ENCODE assay signal across 26 cellular contexts in the genomic region with DNA sequence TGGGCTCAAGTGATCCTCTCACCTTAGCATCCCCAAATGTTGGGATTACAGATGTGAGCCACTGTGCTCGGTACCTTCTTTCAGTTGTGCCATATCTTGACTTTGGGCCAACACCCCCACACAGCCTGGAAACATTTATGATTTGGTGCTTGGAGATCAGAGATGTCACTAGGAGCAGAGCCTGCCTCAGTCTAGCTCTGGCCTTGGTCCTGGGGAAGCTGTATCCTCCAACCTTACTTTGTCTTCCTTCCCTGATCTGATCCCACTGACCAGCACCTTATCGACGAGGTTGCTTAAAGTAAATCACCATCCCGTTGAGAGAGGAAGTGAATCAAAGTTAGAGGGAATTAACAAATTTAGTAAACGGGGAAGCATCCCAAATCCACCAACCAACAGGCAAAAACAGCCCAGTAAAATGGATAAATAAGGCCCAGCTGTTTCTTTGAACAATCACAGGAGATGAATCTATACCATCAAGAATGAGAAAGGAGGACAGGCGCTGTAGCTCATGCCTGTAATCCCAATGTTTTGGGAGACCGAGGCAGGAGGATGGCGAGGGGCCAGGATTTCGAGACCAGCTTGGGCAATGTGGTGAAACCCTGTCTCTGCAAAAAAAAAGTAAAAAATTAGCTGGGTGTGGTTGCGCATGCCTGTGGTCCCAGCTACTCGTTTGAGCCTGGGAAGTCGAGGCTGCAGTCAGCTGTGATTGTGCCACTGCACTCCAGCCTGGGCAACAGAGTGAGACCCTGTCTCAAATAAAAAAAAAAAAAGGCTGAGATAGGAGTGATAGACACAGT. TPM values are rescaled to one million over a fixed set of nuclear protein-coding genes. Genes with fewer than 3 reads are reported as not detected.
DNase-seq lines count a peak whose midpoint lies in the region; ATAC-seq and TF ChIP-seq lines count a peak whose summit lies in the region.
"Had no signal": no experiment of that assay in that cellular context is flagged by ENCODE, and none has a peak within 500 bp of the region (broad histone marks: within the 10 kb centered on the region; RNA-seq: fewer than 3 reads in every experiment).

No MANE protein-coding gene starts in this region.

- H3K36me3 ChIP-seq in SK-N-SH (replicated peaks in 1 of 2; ENCODE audit: control insufficient read depth in 1 of 2, insufficient read depth in 2 of 2, low read length in 1 of 2): peaks cover 0 to 5% of the 10 kb centered on the region in 2 experiments
- H3K36me3 ChIP-seq: BE2C had no signal

- peaks cover 17% of the 10 kb centered on the region for H3K4me1 Mint-ChIP-seq in activated naive CD4-positive, alpha-beta T cell treated with anti-CD3 and anti-CD28 coated beads for 36 hours (ENCODE audit: low read depth)
- H3K4me1 Mint-ChIP-seq in stimulated activated memory B cell treated with anti-CD40 and anti-IgM and Interleukin-4, amounts not matched to agents 10 μg/mL and 1 μg/mL and 100 μg/mL, for 72 hours: peaks cover 26% of the 10 kb centered on the region

- peak overlapping the region; percentile 0 for H3K27ac Mint-ChIP-seq in activated naive CD4-positive, alpha-beta T cell treated with anti-CD3 and anti-CD28 coated beads for 36 hours
- H3K27ac Mint-ChIP-seq in stimulated activated memory B cell treated with anti-CD40 and anti-IgM and Interleukin-4, amounts not matched to agents 10 μg/mL and 1 μg/mL and 100 μg/mL, for 72 hours: peak overlapping the region; percentile 9
- H3K27ac Mint-ChIP-seq: activated CD4-positive, alpha-beta T cell treated with anti-CD3 and anti-CD28 coated beads, Interleukin-2, amount 10 ng/mL, durations not matched to agents 24 days and 14 days; activated CD8-positive, alpha-beta memory T cell treated with anti-CD3 and anti-CD28 coated beads, Interleukin-2, amount 10 ng/mL, durations not matched to agents 7 days and 5 days; activated T-helper 2 cell treated with anti-CD3 and anti-CD28 coated beads, Interferon-gamma antibody, Interleukin-2, Interleukin-4, amounts not matched to agents 10 μg/mL and 5 μg/mL and 100 μg/mL, durations not matched to agents 14 hours and 24 hours and 36 hours; GM23338 had no signal

- H3K4me3 ChIP-seq in SK-N-SH (ENCODE audit: low read depth in 2 of 2, low read length in 1 of 2): no peak overlapping the region
- H3K4me3 ChIP-seq: GM23338, lower lobe of right lung, smooth muscle cell, tibial artery had no signal

- no peaks in the 10 kb centered on the region for H3K9me2 ChIP-seq in SK-N-SH

- POLR2A ChIA-PET in SK-N-SH (lab: Yijun Ruan, JAX): interaction anchor here (0.6 to 0.8 kb wide), 2 partner anchors 235 to 405 kb away, joined by 3 read pairs; no protein-coding TSS in a partner anchor

- ATAC-seq in stimulated activated memory B cell treated with anti-CD40 and anti-IgM and Interleukin-4, amounts not matched to agents 10 μg/mL and 1 μg/mL and 100 μg/mL, for 72 hours: no peak
- no peak for ATAC-seq in HG03196 (IDR thresholded peaks at IDR 0.05; ENCODE audit: unreplicated experiment)
- ATAC-seq: activated CD8-positive, alpha-beta memory T cell treated with anti-CD3 and anti-CD28 coated beads, Interleukin-2, amount 10 ng/mL, durations not matched to agents 7 days and 5 days; GM23338; lower lobe of right lung; stimulated activated naive CD8-positive, alpha-beta T cell treated with anti-CD3 and anti-CD28 coated beads, Interleukin-15, Interleukin-2, amounts not matched to agents 100 U/mL and 50 U/mL, for 24 hours had no signal

- WGBS in SK-N-SH (ENCODE audit: low lambda C conversion rate): 93% methylated on average over 12 of the region's 12 CpGs

- no peaks in the 10 kb centered on the region for H3K9me3 Mint-ChIP-seq in activated naive CD4-positive, alpha-beta T cell treated with anti-CD3 and anti-CD28 coated beads for 36 hours
- H3K9me3 Mint-ChIP-seq in stimulated activated memory B cell treated with anti-CD40 and anti-IgM and Interleukin-4, amounts not matched to agents 10 μg/mL and 1 μg/mL and 100 μg/mL, for 72 hours: no peaks in the 10 kb centered on the region
- H3K9me3 Mint-ChIP-seq: activated CD4-positive, alpha-beta T cell treated with anti-CD3 and anti-CD28 coated beads, Interleukin-2, amount 10 ng/mL, durations not matched to agents 24 days and 14 days; activated T-helper 2 cell treated with anti-CD3 and anti-CD28 coated beads, Interferon-gamma antibody, Interleukin-2, Interleukin-4, amounts not matched to agents 10 μg/mL and 5 μg/mL and 100 μg/mL, durations not matched to agents 14 hours and 24 hours and 36 hours; GM23338 had no signal

- H3K4me2 ChIP-seq in SK-N-SH: no peak overlapping the region
- H3K4me2 ChIP-seq: GM23338, smooth muscle cell had no signal

- no peaks in the 10 kb centered on the region for H3K9me3 ChIP-seq in SK-N-SH
- H3K9me3 ChIP-seq: BE2C, lower lobe of right lung, tibial artery had no signal

- no peak for DNase-seq in activated naive CD4-positive, alpha-beta T cell treated with anti-CD3 and anti-CD28 coated beads for 36 hours
- DNase-seq in activated naive CD4-positive, alpha-beta T cell treated with Interleukin-2 at 50 U/mL for 16 hours: no peak
- no peak for DNase-seq in SK-N-SH
- DNase-seq in fibroblast of peridontal ligament (ENCODE audit: extremely low read depth): peak; percentile 49
- DNase-seq in NCI-H1694 (lab: John Stamatoyannopoulos, UW): no peak
- no peak for DNase-seq in AG08395 (ENCODE audit: low spot score)
- DNase-seq: 8988T; activated CD4-positive, alpha-beta T cell treated with anti-CD3 and anti-CD28 coated beads, Interleukin-2, amount 10 ng/mL, durations not matched to agents 24 days and 14 days; activated CD8-positive, alpha-beta memory T cell treated with anti-CD3 and anti-CD28 coated beads, Interleukin-2, amount 10 ng/mL, durations not matched to agents 7 days and 5 days; BE2C; dermis blood vessel endothelial cell; foreskin fibroblast; lower lobe of right lung; NCI-H2107; occipital lobe; SIG-M5; stimulated activated CD4-positive, alpha-beta T cell treated with anti-CD3 and anti-CD28 coated beads, Interleukin-2, amount 100 ng/mL, for 48 hours; stimulated activated naive CD8-positive, alpha-beta T cell treated with anti-CD3 and anti-CD28 coated beads, Interleukin-15, Interleukin-2, amounts not matched to agents 100 U/mL and 50 U/mL, for 24 hours; tibial artery had no signal

- H3K27ac ChIP-seq in SK-N-SH (ENCODE audit: low read depth in 2 of 2, low read length in 1 of 2): no peak overlapping the region
- H3K27ac ChIP-seq: lower lobe of right lung had no signal

- no peaks in the 10 kb centered on the region for H3K27me3 ChIP-seq in SK-N-SH (ENCODE audit: insufficient read depth)
- H3K27me3 ChIP-seq: BE2C, tibial artery had no signal

- no peaks in the 10 kb centered on the region for H3K27me3 Mint-ChIP-seq in activated naive CD4-positive, alpha-beta T cell treated with anti-CD3 and anti-CD28 coated beads for 36 hours (ENCODE audit: low read depth)
- H3K27me3 Mint-ChIP-seq in stimulated activated memory B cell treated with anti-CD40 and anti-IgM and Interleukin-4, amounts not matched to agents 10 μg/mL and 1 μg/mL and 100 μg/mL, for 72 hours: no peaks in the 10 kb centered on the region
- H3K27me3 Mint-ChIP-seq: activated CD4-positive, alpha-beta T cell treated with anti-CD3 and anti-CD28 coated beads, Interleukin-2, amount 10 ng/mL, durations not matched to agents 24 days and 14 days; activated CD8-positive, alpha-beta memory T cell treated with anti-CD3 and anti-CD28 coated beads, Interleukin-2, amount 10 ng/mL, durations not matched to agents 7 days and 5 days had no signal

- intact Hi-C loops in activated naive CD4-positive, alpha-beta T cell treated with anti-CD3 and anti-CD28 coated beads for 36 hours (cut with micrococcal nuclease): no loop called here

- TF ChIP-seq EP300 in SK-N-SH (IDR thresholded peaks at IDR 0.05; ENCODE audit: borderline replicate concordance in 1 of 2, low read depth in 1 of 2, low read length in 1 of 2): no peak

- no peak for TF ChIP-seq CTCF in SK-N-SH (IDR thresholded peaks at IDR 0.05)

- peaks cover 10% of the 10 kb centered on the region for H3K36me3 Mint-ChIP-seq in activated naive CD4-positive, alpha-beta T cell treated with anti-CD3 and anti-CD28 coated beads for 36 hours (ENCODE audit: low read depth)
- peaks cover 30% of the 10 kb centered on the region for H3K36me3 Mint-ChIP-seq in stimulated activated memory B cell treated with anti-CD40 and anti-IgM and Interleukin-4, amounts not matched to agents 10 μg/mL and 1 μg/mL and 100 μg/mL, for 72 hours
- H3K36me3 Mint-ChIP-seq: activated CD8-positive, alpha-beta memory T cell treated with anti-CD3 and anti-CD28 coated beads, Interleukin-2, amount 10 ng/mL, durations not matched to agents 7 days and 5 days had no signal

- CTCF ChIA-PET in activated naive CD4-positive, alpha-beta T cell treated with anti-CD3 and anti-CD28 coated beads for 36 hours (lab: Charles Lee): interaction anchor here (0.7 to 1.4 kb wide), 2 partner anchors 64 to 283 kb away, joined by 4 to 6 read pairs; no protein-coding TSS in a partner anchor
- CTCF ChIA-PET in SK-N-SH (lab: Yijun Ruan, JAX): interaction anchor here (0.9 to 1.8 kb wide), 3 partner anchors 15 to 164 kb away, joined by 3 to 7 read pairs (median 4); no protein-coding TSS in a partner anchor

- peaks cover 19% of the 10 kb centered on the region; the same call in 1 of the 2 replicates for H3K79me2 ChIP-seq in SK-N-SH (ENCODE audit: insufficient read depth)

- no peak overlapping the region for H3K9ac ChIP-seq in SK-N-SH

- peaks cover 5% of the 10 kb centered on the region for H3F3A ChIP-seq in SK-N-SH (replicated peaks; ENCODE audit: insufficient read depth)

- TF ChIP-seq RAD21 in SK-N-SH (IDR thresholded peaks at IDR 0.05; ENCODE audit: low read length): no peak

- 0 out of 2 replicates have a peak, but pooled peaks cover 3% of the 10 kb centered on the region for H4K20me1 ChIP-seq in SK-N-SH (ENCODE audit: insufficient read depth)

- H2AFZ ChIP-seq in SK-N-SH (ENCODE audit: low read depth): no peak overlapping the region
- H2AFZ ChIP-seq: GM23338 had no signal

- peaks cover 0 to 11% of the 10 kb centered on the region in 2 experiments; a peak in 1 of 4 replicates for H3K4me1 ChIP-seq in SK-N-SH (ENCODE audit: control insufficient read depth in 1 of 2, insufficient read depth in 2 of 2, low read depth in 1 of 2, low read length in 1 of 2)
- H3K4me1 ChIP-seq: BE2C had no signal

- H3K4me3 Mint-ChIP-seq in activated naive CD4-positive, alpha-beta T cell treated with anti-CD3 and anti-CD28 coated beads for 36 hours: no peak overlapping the region
- no peak overlapping the region for H3K4me3 Mint-ChIP-seq in stimulated activated memory B cell treated with anti-CD40 and anti-IgM and Interleukin-4, amounts not matched to agents 10 μg/mL and 1 μg/mL and 100 μg/mL, for 72 hours
- H3K4me3 Mint-ChIP-seq: activated CD4-positive, alpha-beta T cell treated with anti-CD3 and anti-CD28 coated beads, Interleukin-2, amount 10 ng/mL, durations not matched to agents 24 days and 14 days; activated CD8-positive, alpha-beta memory T cell treated with anti-CD3 and anti-CD28 coated beads, Interleukin-2, amount 10 ng/mL, durations not matched to agents 7 days and 5 days; GM23338 had no signal

RNA-seq across cellular contexts. Expression of gene PLBD2, which starts 3.4 kb away (rescaled TPM):
- 10 to 100 TPM; 13.9 to 14.1 TPM for total RNA-seq in activated naive CD4-positive, alpha-beta T cell treated with anti-CD3 and anti-CD28 coated beads for 36 hours
- polyA plus RNA-seq in SK-N-SH (2012; rRNA removed): 12.1 and 15.2 TPM in 2 replicates
- polyA plus RNA-seq in SK-N-SH (2012; cell fraction: cytosol; rRNA removed): 12.0 and 14.6 TPM in 2 replicates
- polyA plus RNA-seq in SK-N-SH (2012; cell fraction: nucleus; rRNA removed): 17.4 and 19.8 TPM in 2 replicates

RNA-seq across cellular contexts. Expression of gene SLC8B1, which starts 26.9 kb away (rescaled TPM):
- 10 to 100 TPM; 20.2 to 20.4 TPM for total RNA-seq in activated naive CD4-positive, alpha-beta T cell treated with anti-CD3 and anti-CD28 coated beads for 36 hours
- polyA plus RNA-seq in SK-N-SH (2012; rRNA removed): 12.0 and 12.9 TPM in 2 replicates
- 6.1 and 6.3 TPM in 2 replicates for polyA plus RNA-seq in SK-N-SH (2012; cell fraction: cytosol; rRNA removed)
- 45.4 and 66.1 TPM in 2 replicates for polyA plus RNA-seq in SK-N-SH (2012; cell fraction: nucleus; rRNA removed)

RNA-seq across cellular contexts. Expression of gene SDS, which starts 41.9 kb away (rescaled TPM):
- total RNA-seq in activated naive CD4-positive, alpha-beta T cell treated with anti-CD3 and anti-CD28 coated beads for 36 hours: not detected
- polyA plus RNA-seq in SK-N-SH (2012; rRNA removed): 0.08 and 0.10 TPM in 2 replicates
- polyA plus RNA-seq in SK-N-SH (2012; cell fraction: cytosol; rRNA removed): 0.03 and 0.06 TPM in 2 replicates
- 0.04 and 0.10 TPM in 2 replicates for polyA plus RNA-seq in SK-N-SH (2012; cell fraction: nucleus; rRNA removed)
- total RNA-seq: activated CD4-positive, alpha-beta T cell treated with anti-CD3 and anti-CD28 coated beads, Interleukin-2, amount 10 ng/mL, durations not matched to agents 24 days and 14 days; activated CD8-positive, alpha-beta memory T cell treated with anti-CD3 and anti-CD28 coated beads, Interleukin-2, amount 10 ng/mL, durations not matched to agents 7 days and 5 days; activated T-helper 2 cell treated with anti-CD3 and anti-CD28 coated beads, Interferon-gamma antibody, Interleukin-2, Interleukin-4, amounts not matched to agents 10 μg/mL and 5 μg/mL and 100 μg/mL, durations not matched to agents 14 hours and 24 hours and 36 hours; dermis blood vessel endothelial cell; GM23338; smooth muscle cell; T-helper 1 cell treated with Interleukin-12 subunit alpha and Interleukin-12 subunit beta and Interleukin-4 antibody, amounts not matched to agents 30 ng/mL and 1 ng/mL, for 36 hours had no signal
- polyA plus RNA-seq: keratinocyte, smooth muscle cell had no signal
